ENCODE assay signal across 8 cellular contexts in the genomic region with DNA sequence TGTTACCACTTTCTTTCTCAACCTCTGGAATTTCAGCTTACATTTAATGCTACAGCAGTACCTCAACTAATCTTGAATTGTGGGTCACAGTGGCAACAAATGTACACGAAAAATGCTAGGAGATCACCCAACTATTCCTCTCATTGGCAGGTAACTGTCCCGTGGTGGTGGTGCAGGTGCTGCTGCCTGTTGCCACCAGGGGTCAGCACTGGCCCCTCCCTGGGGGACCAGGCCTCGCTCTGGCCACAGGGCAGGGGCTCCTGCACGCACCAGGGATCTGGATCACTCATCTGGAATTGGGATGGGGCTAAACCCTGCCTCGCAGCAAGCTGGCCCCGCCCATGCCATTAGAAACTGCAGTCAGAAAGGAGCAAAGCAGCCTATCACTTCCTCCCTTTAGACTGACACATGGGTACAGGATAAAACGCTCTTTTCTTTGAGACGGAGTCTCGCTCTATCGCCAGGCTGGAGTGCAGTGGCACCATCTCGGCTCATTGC. TPM values are rescaled to one million over a fixed set of nuclear protein-coding genes. Genes with fewer than 3 reads are reported as not detected.
DNase-seq lines count a peak whose midpoint lies in the region; ATAC-seq, FAIRE-seq and TF ChIP-seq lines count a peak whose summit lies in the region.

No MANE protein-coding gene starts in this region.

- no peaks in the 10 kb centered on the region for H3K79me2 ChIP-seq in PC-3 (ENCODE audit: low read length)

- POLR2A ChIA-PET in PC-3 (lab: Charles Lee; ENCODE audit: unreplicated experiment), result interaction anchor here (0.7 kb wide), 1 partner anchor 14 kb away, joined by 12 read pairs; no protein-coding TSS in a partner anchor

- no TSS peak for BruUV-seq in PC-3 (replicated peaks; lab: Mats Ljungman, UMichigan)

- H3K4me1 ChIP-seq in PC-3 (ENCODE audit: insufficient read depth, low read length) (peaks cover 15% of the 10 kb centered on the region), prostate gland (replicated peaks) (peaks cover 23% of the 10 kb centered on the region)

- DNase-seq in AG08395 (ENCODE audit: low spot score), result peak; percentile 94
- DNase-seq in GM13976 (ENCODE audit: low spot score), result peak; percentile 90
- peak; percentile 69 for DNase-seq in PC-3
- peak; percentile 84 for DNase-seq in activated effector memory CD4-positive, alpha-beta T cell treated with anti-CD3 and anti-CD28 coated beads, Interleukin-2, amount 50 U/mL, for 16 hours
- DNase-seq in frontal cortex (ENCODE audit: low spot score in 2 of 2), result peak; percentile 65 to 79
- no peak for DNase-seq in prostate gland (ENCODE audit: low spot score)

- no peaks in the 10 kb centered on the region for H3K36me3 ChIP-seq in PC-3 (ENCODE audit: low read depth, low read length)
- peaks cover under 1 to 2% of the 10 kb centered on the region in 2 donors for H3K36me3 ChIP-seq in prostate gland

- no peak for TF ChIP-seq POLR2A in prostate gland (IDR thresholded peaks at IDR 0.05)

- peak; percentile 76 for ATAC-seq in PC-3
- no peak for ATAC-seq in HG02840 (IDR thresholded peaks at IDR 0.05; ENCODE audit: low FRiP score, unreplicated experiment)
- ATAC-seq in HG03439 (IDR thresholded peaks at IDR 0.05; ENCODE audit: unreplicated experiment), result no peak

- no peaks in the 10 kb centered on the region for H3K27me3 ChIP-seq in PC-3 (ENCODE audit: low read length)
- no peaks in the 10 kb centered on the region for H3K27me3 ChIP-seq in prostate gland (replicated peaks; ENCODE audit: insufficient read depth)

- TF ChIP-seq CTCF in GM13976 (IDR thresholded peaks at IDR 0.05; ENCODE audit: borderline replicate concordance, control extremely low read depth, extremely low read depth, insufficient read depth, missing control alignments) (peak; percentile 95), PC-3 (conservative IDR thresholded peaks at IDR 0.05; ENCODE audit: low read depth, low read length) (peak; percentile 83), prostate gland (IDR thresholded peaks at IDR 0.05) (peak; percentile 49 to 92 (median 84))

- H3K9ac ChIP-seq in PC-3 (ENCODE audit: low read length), result no peak overlapping the region

- CTCF ChIA-PET in PC-3 (lab: Charles Lee), result interaction anchor here (0.6 to 1.0 kb wide), 4 partner anchors 24 to 457 kb away, joined by 3 to 6 read pairs (median 3); no protein-coding TSS in a partner anchor

- no peak overlapping the region; the same call in 1 of the 2 replicates for H3K4me3 ChIP-seq in PC-3 (ENCODE audit: low read length)
- H3K4me3 ChIP-seq in prostate gland, result no peak overlapping the region

- H4K20me1 ChIP-seq in PC-3 (ENCODE audit: low read length), result no peaks in the 10 kb centered on the region

- H3K9me3 ChIP-seq in PC-3 (ENCODE audit: low read length) (no peaks in the 10 kb centered on the region), prostate gland (no peaks in the 10 kb centered on the region)

- 39% methylated on average over 11 of the region's 11 CpGs for WGBS in prostate gland

- no peaks in the 10 kb centered on the region for H3K9me2 ChIP-seq in PC-3 (replicated peaks; ENCODE audit: low read length)

- intact Hi-C loops in PC-3 (cut with micrococcal nuclease) (no loop called here), prostate gland (cut with DNase I) (no loop called here)

- H2AFZ ChIP-seq in PC-3 (ENCODE audit: low read length), result no peak overlapping the region

- in situ Hi-C loops in GM13976 (cut with MboI; ENCODE audit: low sequenced_read_pairs, unreplicated experiment), result no loop called here

- H3F3A ChIP-seq in PC-3 (ENCODE audit: low read length, unreplicated experiment), result no peaks in the 10 kb centered on the region

- H3K4me2 ChIP-seq in PC-3 (ENCODE audit: low read length), result peak overlapping the region; percentile 53

- no peak for FAIRE-seq in frontal cortex (lab: Jason Lieb, UNC)

- H3K27ac ChIP-seq in PC-3 (ENCODE audit: low read length), result peak overlapping the region; percentile 82
- peak overlapping the region; percentile 86 to 91 for H3K27ac ChIP-seq in prostate gland

RNA-seq across cellular contexts. Expression of a gene that starts 6.9 kb away (rescaled TPM):
- 32.4 and 47.2 TPM in 2 replicates for total RNA-seq in PC-3 (2014; rRNA removed)
- total RNA-seq in frontal cortex, result 28.5 TPM
- total RNA-seq in prostate gland, result 10 to 100 TPM; 46.4 to 62.6 TPM

RNA-seq across cellular contexts. Expression of a gene that starts 18.8 kb away (rescaled TPM):
- not detected in 2 replicates for total RNA-seq in PC-3 (2014; rRNA removed)
- total RNA-seq in frontal cortex, result 0.82 TPM
- not detected for total RNA-seq in prostate gland

RNA-seq across cellular contexts. Expression of a gene that starts 27.6 kb away (rescaled TPM):
- total RNA-seq in PC-3 (2014; rRNA removed) (64.2 and 73.3 TPM in 2 replicates), frontal cortex (11.8 TPM), prostate gland (100 to 1,000 TPM; 125 to 455 TPM)
